ENCODE assay signal across 11 cellular contexts in the genomic region with DNA sequence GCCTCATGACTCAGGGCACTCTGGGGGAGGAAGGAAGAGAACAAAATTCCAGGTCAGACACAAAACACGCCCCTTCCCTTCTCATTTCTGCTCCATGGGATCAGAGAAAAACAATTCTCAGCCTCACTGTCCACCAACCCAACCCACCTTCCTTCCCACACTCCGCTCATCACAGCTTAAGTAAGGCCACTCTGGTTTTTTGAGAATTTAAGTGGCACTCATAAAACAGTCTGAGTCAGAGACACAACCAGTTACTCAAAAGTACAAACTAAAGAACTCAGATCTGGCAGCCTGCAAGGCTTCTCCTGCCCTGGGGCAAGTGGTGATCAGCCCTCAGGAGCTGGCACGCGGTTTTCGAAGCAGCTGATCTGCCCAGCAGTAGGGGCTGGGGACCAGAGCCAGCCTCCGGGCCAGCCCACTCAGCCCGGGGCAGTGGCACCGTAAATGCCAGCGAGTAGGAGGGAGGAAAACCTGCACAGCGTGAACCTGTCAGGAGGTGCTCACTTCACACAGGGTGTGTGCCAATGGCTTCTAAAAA. TPM values are rescaled to one million over a fixed set of nuclear protein-coding genes. Genes with fewer than 3 reads are reported as not detected.
DNase-seq lines count a peak whose midpoint lies in the region; ATAC-seq and TF ChIP-seq lines count a peak whose summit lies in the region.
"Had no signal": no experiment of that assay in that cellular context is flagged by ENCODE, and none has a peak within 500 bp of the region (broad histone marks: within the 10 kb centered on the region; RNA-seq: fewer than 3 reads in every experiment).

No MANE protein-coding gene starts in this region.

- 84% methylated on average over 10 of the region's 10 CpGs for WGBS in SK-N-SH (ENCODE audit: low lambda C conversion rate)

- H3K9ac ChIP-seq in SK-N-SH = no peak overlapping the region

- TF ChIP-seq CTCF in SK-N-SH (IDR thresholded peaks at IDR 0.05) (no peak), epithelial cell of proximal tubule (conservative IDR thresholded peaks at IDR 0.05; ENCODE audit: low read depth, low read length) (no peak), lower lobe of right lung (IDR thresholded peaks at IDR 0.05) (no peak)

- DNase-seq in SK-N-SH (no peak), epithelial cell of proximal tubule (ENCODE audit: low read depth) (no peak), lower lobe of right lung (peak; percentile 72), NCI-H345 (lab: John Stamatoyannopoulos, UW) (no peak), NCI-H2171 (lab: John Stamatoyannopoulos, UW) (no peak)
- DNase-seq: activated T-cell treated with anti-CD3 and anti-CD28 coated beads, Interleukin-2, amount 50 U/mL, for 1 hour; NCI-H1048; stimulated activated naive CD4-positive, alpha-beta T cell treated with Interleukin-2 at 50 U/mL for 16 hours had no signal

- no peaks in the 10 kb centered on the region for H3K9me2 ChIP-seq in SK-N-SH

- H2AFZ ChIP-seq in SK-N-SH (ENCODE audit: low read depth) = no peak overlapping the region

- H3K9me3 ChIP-seq in SK-N-SH (no peaks in the 10 kb centered on the region; the same call in 1 of the 2 replicates), lower lobe of right lung (no peaks in the 10 kb centered on the region)

- POLR2A ChIA-PET in SK-N-SH (lab: Yijun Ruan, JAX) = no interaction called here

- H3K27ac ChIP-seq in SK-N-SH (ENCODE audit: low read depth in 2 of 2, low read length in 1 of 2) (peak overlapping the region in 1 of 2 experiments; percentile 38; a peak in 1 of 4 replicates), lower lobe of right lung (no peak overlapping the region)

- H3K79me2 ChIP-seq in SK-N-SH (ENCODE audit: insufficient read depth) = peaks cover 4% of the 10 kb centered on the region; the same call in 1 of the 2 replicates

- no peak overlapping the region for H3K4me2 ChIP-seq in SK-N-SH

- H3F3A ChIP-seq in SK-N-SH (replicated peaks; ENCODE audit: insufficient read depth) = peaks cover 32% of the 10 kb centered on the region

- intact Hi-C loops in lower lobe of right lung (cut with DNase I) = no loop called here

- H3K27me3 ChIP-seq in SK-N-SH (ENCODE audit: insufficient read depth) = no peaks in the 10 kb centered on the region
- H3K27me3 ChIP-seq in lower lobe of right lung (ENCODE audit: low read depth) = no peaks in the 10 kb centered on the region

- no peak for TF ChIP-seq RAD21 in SK-N-SH (IDR thresholded peaks at IDR 0.05; ENCODE audit: low read length)

- no peaks in the 10 kb centered on the region for H4K20me1 ChIP-seq in SK-N-SH (ENCODE audit: insufficient read depth)

- H3K4me1 ChIP-seq in SK-N-SH (ENCODE audit: control insufficient read depth in 1 of 2, insufficient read depth in 2 of 2, low read depth in 1 of 2, low read length in 1 of 2) = peaks cover 3 to 5% of the 10 kb centered on the region in 2 experiments; a peak in 3 of 4 replicates
- H3K4me1 ChIP-seq in lower lobe of right lung = no peaks in the 10 kb centered on the region

- no peak for TF ChIP-seq EP300 in SK-N-SH (IDR thresholded peaks at IDR 0.05; ENCODE audit: borderline replicate concordance in 1 of 2, low read depth in 1 of 2, low read length in 1 of 2)

- no peaks in the 10 kb centered on the region for H3K36me3 ChIP-seq in SK-N-SH (replicated peaks in 1 of 2; ENCODE audit: control insufficient read depth in 1 of 2, insufficient read depth in 2 of 2, low read length in 1 of 2)
- H3K36me3 ChIP-seq in lower lobe of right lung = no peaks in the 10 kb centered on the region

- ATAC-seq in SK-N-SH treated with all-trans-retinoic acid at 6 μM for 48 hours (peak; percentile 33), lower lobe of right lung (peak; percentile 93 to 95), HG03135 (IDR thresholded peaks at IDR 0.05; ENCODE audit: unreplicated experiment) (no peak), GM21360 (IDR thresholded peaks at IDR 0.05; ENCODE audit: unreplicated experiment) (no peak)

- CTCF ChIA-PET in SK-N-SH (lab: Yijun Ruan, JAX) = interaction anchor here (1.0 to 2.3 kb wide), 2 partner anchors 87 to 89 kb away, joined by 5 read pairs; no protein-coding TSS in a partner anchor

- no peak overlapping the region for H3K4me3 ChIP-seq in SK-N-SH (ENCODE audit: low read depth in 2 of 2, low read length in 1 of 2)
- peak overlapping the region; percentile 28 for H3K4me3 ChIP-seq in epithelial cell of proximal tubule (ENCODE audit: low read depth, low read length)
- no peak overlapping the region for H3K4me3 ChIP-seq in lower lobe of right lung

TF ChIP-seq in SK-N-SH treated with all-trans-retinoic acid at 6 μM for 48 hours, 23 proteins besides CTCF, POLR2A, EP300 and RAD21:
- TF ChIP-seq, protein P1, sequence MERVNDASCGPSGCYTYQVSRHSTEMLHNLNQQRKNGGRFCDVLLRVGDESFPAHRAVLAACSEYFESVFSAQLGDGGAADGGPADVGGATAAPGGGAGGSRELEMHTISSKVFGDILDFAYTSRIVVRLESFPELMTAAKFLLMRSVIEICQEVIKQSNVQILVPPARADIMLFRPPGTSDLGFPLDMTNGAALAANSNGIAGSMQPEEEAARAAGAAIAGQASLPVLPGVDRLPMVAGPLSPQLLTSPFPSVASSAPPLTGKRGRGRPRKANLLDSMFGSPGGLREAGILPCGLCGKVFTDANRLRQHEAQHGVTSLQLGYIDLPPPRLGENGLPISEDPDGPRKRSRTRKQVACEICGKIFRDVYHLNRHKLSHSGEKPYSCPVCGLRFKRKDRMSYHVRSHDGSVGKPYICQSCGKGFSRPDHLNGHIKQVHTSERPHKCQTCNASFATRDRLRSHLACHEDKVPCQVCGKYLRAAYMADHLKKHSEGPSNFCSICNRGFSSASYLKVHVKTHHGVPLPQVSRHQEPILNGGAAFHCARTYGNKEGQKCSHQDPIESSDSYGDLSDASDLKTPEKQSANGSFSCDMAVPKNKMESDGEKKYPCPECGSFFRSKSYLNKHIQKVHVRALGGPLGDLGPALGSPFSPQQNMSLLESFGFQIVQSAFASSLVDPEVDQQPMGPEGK (CRISPR knock-in tag; IDR thresholded peaks at IDR 0.05; ENCODE audit: borderline replicate concordance) = no peak
- TF ChIP-seq ISL1 (CRISPR knock-in tag; IDR thresholded peaks at IDR 0.05) (0 out of 2 replicates have a peak, but pooled peaks have one; percentile 19), POU6F1 (CRISPR knock-in tag; IDR thresholded peaks at IDR 0.05; ENCODE audit: borderline replicate concordance, low read depth) (no peak)

TF ChIP-seq in SK-N-SH, 30 proteins besides CTCF, POLR2A, EP300 and RAD21:
- TF ChIP-seq JUND (IDR thresholded peaks at IDR 0.05) = no peak
- no peak for TF ChIP-seq POLR2AphosphoS5 (IDR thresholded peaks at IDR 0.05; ENCODE audit: low read depth, low read length)
- TF ChIP-seq NRF1 (IDR thresholded peaks at IDR 0.05; ENCODE audit: low read depth, low read length) = no peak
- TF ChIP-seq YY1 (IDR thresholded peaks at IDR 0.05; ENCODE audit: low read depth) = no peak
- TF ChIP-seq TAF1 (IDR thresholded peaks at IDR 0.05; ENCODE audit: borderline replicate concordance, low read depth, low read length) = no peak
- TF ChIP-seq SMC3 (IDR thresholded peaks at IDR 0.05; ENCODE audit: low read depth, low read length) = no peak
- TF ChIP-seq GABPA (IDR thresholded peaks at IDR 0.05; ENCODE audit: low read depth) = no peak
- no peak for TF ChIP-seq FOXJ3 (CRISPR knock-in tag; IDR thresholded peaks at IDR 0.05)
- no peak for TF ChIP-seq MXI1 (IDR thresholded peaks at IDR 0.05; ENCODE audit: low read depth, low read length)
- TF ChIP-seq, protein P2, sequence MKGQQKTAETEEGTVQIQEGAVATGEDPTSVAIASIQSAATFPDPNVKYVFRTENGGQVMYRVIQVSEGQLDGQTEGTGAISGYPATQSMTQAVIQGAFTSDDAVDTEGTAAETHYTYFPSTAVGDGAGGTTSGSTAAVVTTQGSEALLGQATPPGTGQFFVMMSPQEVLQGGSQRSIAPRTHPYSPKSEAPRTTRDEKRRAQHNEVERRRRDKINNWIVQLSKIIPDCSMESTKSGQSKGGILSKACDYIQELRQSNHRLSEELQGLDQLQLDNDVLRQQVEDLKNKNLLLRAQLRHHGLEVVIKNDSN (IDR thresholded peaks at IDR 0.05; ENCODE audit: borderline replicate concordance, low read depth) = no peak
- TF ChIP-seq EZH2phosphoT487 (IDR thresholded peaks at IDR 0.05; ENCODE audit: borderline replicate concordance, low read depth) = no peak
- no peak for TF ChIP-seq SIN3A (IDR thresholded peaks at IDR 0.05; ENCODE audit: borderline replicate concordance, low read depth, low read length)

RNA-seq across cellular contexts. Expression of gene ABLIM1, which starts 39.1 kb away (rescaled TPM):
- 16.1 and 24.9 TPM in 2 replicates for polyA plus RNA-seq in SK-N-SH (2012; rRNA removed)
- 13.0 and 19.7 TPM in 2 replicates for polyA plus RNA-seq in SK-N-SH (2012; cell fraction: cytosol; rRNA removed)
- 21.3 and 27.5 TPM in 2 replicates for polyA plus RNA-seq in SK-N-SH (2012; cell fraction: nucleus; rRNA removed)
- total RNA-seq in epithelial cell of proximal tubule = 12.4 and 30.2 TPM in 2 replicates
- 106 TPM for total RNA-seq in lower lobe of right lung

Comparison
In these comparisons a context has a peak if more than half of its experiments do, and no peak if none do; other contexts are left out.
1. ATAC-seq: peak in SK-N-SH treated with all-trans-retinoic acid at 6 μM for 48 hours (single experiment) and lower lobe of right lung (2 of 2); none in HG03135 (single experiment) and GM21360 (single experiment).